1 cellular context compared by ENCODE assay signal in genomic region chr20:17859002-17859615, GRCh38.
TF ChIP-seq lines count a peak whose summit lies in the region.

No MANE protein-coding gene starts in this region.

TF ChIP-seq in HepG2, 621 proteins besides CTCF, POLR2A, EP300 and RAD21 (continued from another document):
- TF ChIP-seq ZNF646 (CRISPR knock-in tag; IDR thresholded peaks at IDR 0.05) = no peak; the same call in 1 of the 2 replicates
- no peak for TF ChIP-seq SUZ12 (IDR thresholded peaks at IDR 0.05; ENCODE audit: low read depth, low read length)
- peak; percentile 89 for TF ChIP-seq NFAT5 (CRISPR knock-in tag; IDR thresholded peaks at IDR 0.05)
- TF ChIP-seq HOXD1 (CRISPR knock-in tag; IDR thresholded peaks at IDR 0.05) = peak; percentile 99
- TF ChIP-seq ZNF24 (IDR thresholded peaks at IDR 0.05) = no peak
- peak; percentile 89 for TF ChIP-seq ASH2L (IDR thresholded peaks at IDR 0.05; ENCODE audit: insufficient read length, low read depth, low read length)
- 0 out of 2 replicates have a peak, but pooled peaks have one; percentile 58 for TF ChIP-seq RNF219 (CRISPR knock-in tag; IDR thresholded peaks at IDR 0.05)
- no peak; the same call in 1 of the 2 replicates for TF ChIP-seq MBD4 (IDR thresholded peaks at IDR 0.05; ENCODE audit: borderline replicate concordance, low read length)
- peak; percentile 98 for TF ChIP-seq TBX3 (IDR thresholded peaks at IDR 0.05; ENCODE audit: borderline replicate concordance)
- TF ChIP-seq TRIM24 (CRISPR knock-in tag; IDR thresholded peaks at IDR 0.05) = peak; percentile 99
- peak; percentile 100 for TF ChIP-seq ZNF350 (CRISPR knock-in tag; IDR thresholded peaks at IDR 0.05; ENCODE audit: borderline replicate concordance, low read depth)
- TF ChIP-seq ZNF256 (CRISPR knock-in tag; conservative IDR thresholded peaks at IDR 0.05) = peak; percentile 74
- peak; percentile 62 for TF ChIP-seq ZNF407 (CRISPR knock-in tag; IDR thresholded peaks at IDR 0.05; ENCODE audit: not compliant biosample characterization)
- peak; percentile 85; the same call in 1 of the 2 replicates for TF ChIP-seq ZNF891 (CRISPR knock-in tag; IDR thresholded peaks at IDR 0.05)
- TF ChIP-seq PLSCR1 (CRISPR knock-in tag; IDR thresholded peaks at IDR 0.05; ENCODE audit: borderline replicate concordance) = no peak
- TF ChIP-seq PLRG1 (conservative IDR thresholded peaks at IDR 0.05) = no peak
- no peak for TF ChIP-seq TCF12 (IDR thresholded peaks at IDR 0.05)
- TF ChIP-seq TCF12 (CRISPR knock-in tag; IDR thresholded peaks at IDR 0.05) = peak; percentile 100
- TF ChIP-seq ZNF572 (CRISPR knock-in tag; IDR thresholded peaks at IDR 0.05) = peak; percentile 93
- peak; percentile 100 for TF ChIP-seq BCL6 (CRISPR knock-in tag; IDR thresholded peaks at IDR 0.05)
- TF ChIP-seq ZNF773 (CRISPR knock-in tag; IDR thresholded peaks at IDR 0.05; ENCODE audit: borderline replicate concordance) = peak; percentile 57
